ENCODE assay signal across 2 cellular contexts in genomic region chr16:28312327-28312726, GRCh38.
TF ChIP-seq lines count a peak whose summit lies in the region.

No MANE protein-coding gene starts in this region.

TF ChIP-seq in WTC11, 78 proteins besides CTCF, POLR2A, EP300 and RAD21:
- no peak for TF ChIP-seq MXD4 (CRISPR knock-in tag; IDR thresholded peaks at IDR 0.05; ENCODE audit: borderline replicate concordance)
- no peak for TF ChIP-seq TP53 (CRISPR knock-in tag; IDR thresholded peaks at IDR 0.05)
- no peak for TF ChIP-seq ATF3 (CRISPR knock-in tag; conservative IDR thresholded peaks at IDR 0.05)
- TF ChIP-seq ZBTB21 (CRISPR knock-in tag; IDR thresholded peaks at IDR 0.05; ENCODE audit: borderline replicate concordance) = no peak
- TF ChIP-seq GRHL2 (CRISPR knock-in tag; IDR thresholded peaks at IDR 0.05; ENCODE audit: insufficient replicate concordance, severe bottlenecking) = no peak
- no peak for TF ChIP-seq ETV6 (CRISPR knock-in tag; IDR thresholded peaks at IDR 0.05)
- TF ChIP-seq RORB (CRISPR knock-in tag; IDR thresholded peaks at IDR 0.05) = no peak
- TF ChIP-seq ARID4B (CRISPR knock-in tag; IDR thresholded peaks at IDR 0.05; ENCODE audit: borderline replicate concordance) = no peak

TF ChIP-seq in H1, 55 proteins besides CTCF, POLR2A, EP300 and RAD21:
- TF ChIP-seq JUND (IDR thresholded peaks at IDR 0.05; ENCODE audit: low read length) = no peak
- TF ChIP-seq CBX5 (IDR thresholded peaks at IDR 0.05; ENCODE audit: low read depth, low read length) = no peak
- TF ChIP-seq TBP (IDR thresholded peaks at IDR 0.05; ENCODE audit: low read depth, low read length) = no peak
- no peak for TF ChIP-seq EZH2 (IDR thresholded peaks at IDR 0.05; ENCODE audit: low read depth, low read length, severe bottlenecking)
- no peak for TF ChIP-seq MAX (IDR thresholded peaks at IDR 0.05)
- no peak for TF ChIP-seq SP4 (IDR thresholded peaks at IDR 0.05; ENCODE audit: low read length)
- TF ChIP-seq SP2 (IDR thresholded peaks at IDR 0.05; ENCODE audit: low read length) = no peak
- TF ChIP-seq POLR2AphosphoS5 (IDR thresholded peaks at IDR 0.05; ENCODE audit: low read depth, low read length) = no peak
- TF ChIP-seq HDAC6 (IDR thresholded peaks at IDR 0.05; ENCODE audit: low read depth, low read length) = no peak
- TF ChIP-seq JUN (IDR thresholded peaks at IDR 0.05; ENCODE audit: low read depth, low read length) = no peak
- TF ChIP-seq PHF8 (conservative IDR thresholded peaks at IDR 0.05; ENCODE audit: low read depth, low read length) = no peak
TF ChIP-seq in H1: peak in this region for 0.
